In the genomic region with DNA sequence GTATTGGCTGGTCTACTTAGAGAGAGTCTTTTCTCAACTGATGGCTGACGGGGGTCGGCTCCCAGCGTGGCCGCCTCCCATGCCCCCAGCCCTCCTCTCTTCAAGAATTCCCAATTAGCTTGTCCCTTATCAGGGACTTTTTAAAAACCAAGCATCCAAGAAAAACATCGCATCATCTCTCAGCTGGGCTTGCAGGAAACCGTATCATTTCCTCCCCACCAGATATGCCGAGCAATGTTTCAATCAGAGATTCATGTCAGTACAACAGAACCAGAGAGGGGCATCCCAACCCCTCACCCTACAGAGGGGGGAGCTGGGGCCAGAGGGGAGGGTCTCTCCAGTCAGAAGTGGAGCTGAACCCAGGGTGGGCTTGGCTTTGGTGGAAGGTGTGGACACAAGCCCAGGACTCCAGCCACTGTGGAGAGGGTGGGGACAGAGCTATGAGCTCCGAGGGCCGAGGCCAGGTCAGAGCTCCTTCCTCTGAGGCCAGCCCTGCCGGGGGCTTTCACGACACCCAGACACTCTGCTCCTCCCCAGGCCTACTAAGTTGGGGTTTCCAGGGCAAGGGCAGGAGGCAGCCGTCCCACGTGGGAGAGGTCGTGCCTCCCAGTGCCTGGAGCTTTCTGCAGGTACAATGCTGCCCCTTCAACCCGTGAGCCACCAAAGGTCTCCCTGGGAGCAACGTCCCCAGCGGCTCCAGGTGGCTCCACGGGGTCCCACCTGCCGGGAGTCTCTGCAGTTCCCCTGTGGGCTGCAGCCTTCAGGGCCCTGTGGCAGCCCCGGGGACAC, we compare ENCODE assay signal across 30 cellular contexts. TPM values are rescaled to one million over a fixed set of nuclear protein-coding genes. Genes with fewer than 3 reads are reported as not detected.
DNase-seq lines count a peak whose midpoint lies in the region; FAIRE-seq and TF ChIP-seq lines count a peak whose summit lies in the region.
"Had no signal": no experiment of that assay in that cellular context is flagged by ENCODE, and none has a peak within 500 bp of the region (broad histone marks: within the 10 kb centered on the region; RNA-seq: fewer than 3 reads in every experiment).

No MANE protein-coding gene starts in this region.

- intact Hi-C loops in endothelial cell of umbilical vein (cut with micrococcal nuclease): loop anchor here (10.0 kb wide), 1 partner anchor 47 kb away; a partner anchor contains a TSS

- no peaks in the 10 kb centered on the region for H3K36me3 ChIP-seq in BLaER1
- no peaks in the 10 kb centered on the region for H3K36me3 ChIP-seq in WERI-Rb-1
- H3K36me3 ChIP-seq in endothelial cell of umbilical vein (ENCODE audit: control insufficient read depth in 2 of 2, extremely low read depth in 1 of 2, insufficient read depth in 2 of 2, low read length in 2 of 2): no peaks in the 10 kb centered on the region
- H3K36me3 ChIP-seq: MG63 had no signal

- H3K36me3 Mint-ChIP-seq in nephron progenitor cell (ENCODE audit: low read depth): no peaks in the 10 kb centered on the region

- H3K9ac ChIP-seq in BLaER1: peak overlapping the region; percentile 10; the same call in 1 of the 2 replicates
- peak overlapping the region; percentile 43 for H3K9ac ChIP-seq in endothelial cell of umbilical vein (replicated peaks; ENCODE audit: extremely low read depth, insufficient read depth, low read length)

- POLR2A ChIA-PET in endothelial cell of umbilical vein (lab: Charles Lee): no interaction called here

- FAIRE-seq in endothelial cell of umbilical vein (lab: Jason Lieb, UNC): peak; percentile 98
- FAIRE-seq: A549, G401.6, HepG2, K562, RCC 7860 had no signal

- no peak overlapping the region for H3K27ac Mint-ChIP-seq in nephron progenitor cell
- H3K27ac Mint-ChIP-seq: B cell; CD4-positive, alpha-beta T cell had no signal

- BruUV-seq in endothelial cell of umbilical vein (replicated peaks; lab: Mats Ljungman, UMichigan): no TSS peak

- H4K20me1 ChIP-seq in BLaER1: no peaks in the 10 kb centered on the region
- H4K20me1 ChIP-seq in endothelial cell of umbilical vein (replicated peaks; ENCODE audit: control insufficient read depth, extremely low read depth, insufficient read depth, low read length): no peaks in the 10 kb centered on the region

- peaks cover 38% of the 10 kb centered on the region for H3K4me1 ChIP-seq in BLaER1
- H3K4me1 ChIP-seq in endothelial cell of umbilical vein (ENCODE audit: control insufficient read depth, extremely low read depth, insufficient read depth, low read length): peaks cover 15% of the 10 kb centered on the region
- H3K4me1 ChIP-seq: A549, Caco-2 had no signal

- H3K27ac ChIP-seq in BLaER1 (peak overlapping the region; percentile 19; the same call in 1 of the 2 replicates), WERI-Rb-1 (peak overlapping the region; percentile 59), endothelial cell of umbilical vein (ENCODE audit: insufficient read depth, low read depth, low read length) (peak overlapping the region; percentile 75)
- H3K27ac ChIP-seq: A549, HL-60 had no signal

- H3K4me2 ChIP-seq in BLaER1: peak overlapping the region; percentile 61
- peak overlapping the region; percentile 90 for H3K4me2 ChIP-seq in endothelial cell of umbilical vein (ENCODE audit: insufficient read depth, low read length)
- H3K4me2 ChIP-seq: A549 had no signal

- H3K4me1 Mint-ChIP-seq in nephron progenitor cell: peaks cover 52% of the 10 kb centered on the region
- H3K4me1 Mint-ChIP-seq: B cell had no signal

- no peaks in the 10 kb centered on the region for H3K9me1 ChIP-seq in endothelial cell of umbilical vein (replicated peaks; ENCODE audit: control insufficient read depth, extremely low read depth, insufficient read depth, low read length)

- CTCF ChIA-PET in endothelial cell of umbilical vein (lab: Charles Lee): interaction anchor here (0.8 to 1.8 kb wide), 10 partner anchors 11 to 191 kb away, joined by 3 to 10 read pairs (median 4); no protein-coding TSS in a partner anchor

- peak overlapping the region; percentile 19 for H2AFZ ChIP-seq in endothelial cell of umbilical vein (ENCODE audit: low read depth, low read length)

- peak overlapping the region; percentile 49 for H3K4me3 Mint-ChIP-seq in nephron progenitor cell
- H3K4me3 Mint-ChIP-seq: B cell; CD4-positive, alpha-beta T cell had no signal

- no peak for TF ChIP-seq POLR2A in endothelial cell of umbilical vein (IDR thresholded peaks at IDR 0.05; ENCODE audit: low read depth, low read length)

- no peaks in the 10 kb centered on the region for H3K9me3 Mint-ChIP-seq in nephron progenitor cell
- H3K9me3 Mint-ChIP-seq: CD4-positive, alpha-beta T cell had no signal

- H3K9me3 ChIP-seq in BLaER1 (peaks cover under 1% of the 10 kb centered on the region; the same call in 1 of the 2 replicates), WERI-Rb-1 (ENCODE audit: severe bottlenecking) (no peaks in the 10 kb centered on the region), endothelial cell of umbilical vein (replicated peaks; ENCODE audit: control insufficient read depth, insufficient read depth, low read length) (no peaks in the 10 kb centered on the region)
- H3K9me3 ChIP-seq: A549, Caco-2, MG63 had no signal

- H3K27me3 Mint-ChIP-seq in nephron progenitor cell (ENCODE audit: low read depth, poor library complexity): peaks cover 59% of the 10 kb centered on the region
- H3K27me3 Mint-ChIP-seq: CD4-positive, alpha-beta T cell had no signal

- TF ChIP-seq CTCF in WERI-Rb-1 (IDR thresholded peaks at IDR 0.05; ENCODE audit: low read depth, low read length) (no peak), endothelial cell of umbilical vein (IDR thresholded peaks at IDR 0.05; ENCODE audit: extremely low read depth in 1 of 2, insufficient read depth in 1 of 2, low read depth in 1 of 2, low read length in 2 of 2) (no peak), nephron progenitor cell (IDR thresholded peaks at IDR 0.05) (no peak)

- H3K4me3 ChIP-seq in BLaER1: no peak overlapping the region
- H3K4me3 ChIP-seq in WERI-Rb-1 (ENCODE audit: low read depth, low read length): no peak overlapping the region
- no peak overlapping the region for H3K4me3 ChIP-seq in endothelial cell of umbilical vein (replicated peaks in 1 of 3; ENCODE audit: insufficient read depth in 1 of 3, low read depth in 1 of 3, low read length in 3 of 3)
- H3K4me3 ChIP-seq: A549, K562, MG63 had no signal

- DNase-seq in WERI-Rb-1: no peak
- peak; percentile 75 for DNase-seq in endothelial cell of umbilical vein (ENCODE audit: low read depth, low spot score)
- DNase-seq in nephron progenitor cell: peak; percentile 5
- DNase-seq in globus pallidus (ENCODE audit: low spot score): no peak
- no peak for DNase-seq in GM03348 (ENCODE audit: low spot score)
- no peak for DNase-seq in COLO668 (lab: John Stamatoyannopoulos, UW; ENCODE audit: unreplicated experiment)
- DNase-seq: Caco-2; CD4-positive, alpha-beta T cell; DMS 273 treated with DMSO at 0.1 percent for 48 hours; GOT3; HCEC 1CT; MG63; NCI-H1436; NCI-H187 treated with DMSO at 0.1 percent for 48 hours; NCI-H2107; NCI-H446 treated with DMSO at 0.1 percent for 48 hours; NCI-H526 treated with DMSO at 0.1 percent for 48 hours; OCI-M1 had no signal

- H3K79me2 ChIP-seq in endothelial cell of umbilical vein (ENCODE audit: control insufficient read depth, insufficient read depth, low read length): no peaks in the 10 kb centered on the region

- H3K27me3 ChIP-seq in BLaER1 (no peaks in the 10 kb centered on the region), WERI-Rb-1 (ENCODE audit: insufficient read depth, low read depth, severe bottlenecking) (no peaks in the 10 kb centered on the region), endothelial cell of umbilical vein (ENCODE audit: control insufficient read depth in 2 of 2, insufficient read depth in 2 of 2, low read length in 2 of 2) (peaks cover 0 to 4% of the 10 kb centered on the region in 2 experiments)

- dilution Hi-C loops in endothelial cell of umbilical vein (cut with MboI; ENCODE audit: extremely low pct_ligation_motif_present, low sequenced_read_pairs): no loop called here

TF ChIP-seq in endothelial cell of umbilical vein, 7 proteins besides CTCF, POLR2A, EP300 and RAD21:
- TF ChIP-seq JUN (IDR thresholded peaks at IDR 0.05; ENCODE audit: borderline replicate concordance, insufficient read depth, insufficient read length, low read depth): peak; percentile 21
- TF ChIP-seq EZH2 (IDR thresholded peaks at IDR 0.05; ENCODE audit: borderline replicate concordance, low read depth, low read length, severe bottlenecking): no peak
- TF ChIP-seq GATA2 (IDR thresholded peaks at IDR 0.05; ENCODE audit: insufficient read depth, insufficient read length, low read depth, low read length): peak; percentile 86
- no peak for TF ChIP-seq MYC (IDR thresholded peaks at IDR 0.05; ENCODE audit: low read depth, low read length)
- TF ChIP-seq, protein P1, sequence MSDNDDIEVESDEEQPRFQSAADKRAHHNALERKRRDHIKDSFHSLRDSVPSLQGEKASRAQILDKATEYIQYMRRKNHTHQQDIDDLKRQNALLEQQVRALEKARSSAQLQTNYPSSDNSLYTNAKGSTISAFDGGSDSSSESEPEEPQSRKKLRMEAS (IDR thresholded peaks at IDR 0.05; ENCODE audit: insufficient read depth, insufficient read length): no peak
- TF ChIP-seq FOS (IDR thresholded peaks at IDR 0.05; ENCODE audit: borderline replicate concordance, insufficient read depth, low read length): peak; percentile 54
- TF ChIP-seq POLR2AphosphoS5 (IDR thresholded peaks at IDR 0.05; ENCODE audit: insufficient read depth, low read depth, low read length): peak; percentile 70
TF ChIP-seq in endothelial cell of umbilical vein: peak in this region for 4.

RNA-seq across cellular contexts. Expression of a gene that starts 39.0 kb away (rescaled TPM):
- total RNA-seq in endothelial cell of umbilical vein: 47.4 and 49.9 TPM in 2 replicates
- 24.9 and 29.7 TPM in 2 replicates for polyA plus RNA-seq in endothelial cell of umbilical vein
- 18.2 and 24.1 TPM in 2 replicates for polyA plus RNA-seq in endothelial cell of umbilical vein (2011; cell fraction: cytosol; rRNA removed)
- 12.5 and 13.0 TPM in 2 replicates for polyA plus RNA-seq in endothelial cell of umbilical vein (2011; cell fraction: nucleus; rRNA removed)
- polyA plus RNA-seq in endothelial cell of umbilical vein (2012): 31.3 and 35.0 TPM in 2 replicates
- 16.7 and 21.1 TPM in 2 replicates for polyA minus RNA-seq in endothelial cell of umbilical vein
- polyA minus RNA-seq in endothelial cell of umbilical vein (2011; cell fraction: cytosol; rRNA and poly(A)+ RNA removed): 60.3 TPM
- 7.1 and 13.8 TPM in 2 replicates for polyA minus RNA-seq in endothelial cell of umbilical vein (2011; cell fraction: nucleus; rRNA and poly(A)+ RNA removed)

RNA-seq across cellular contexts. Expression of a gene that starts 47.3 kb away (rescaled TPM):
- total RNA-seq in endothelial cell of umbilical vein: not detected in 2 replicates
- not detected in 2 replicates for polyA plus RNA-seq in endothelial cell of umbilical vein
- polyA plus RNA-seq in endothelial cell of umbilical vein (2011; cell fraction: cytosol; rRNA removed): not detected in 2 replicates
- polyA plus RNA-seq in endothelial cell of umbilical vein (2011; cell fraction: nucleus; rRNA removed): not detected in 2 replicates
- not detected in 2 replicates for polyA plus RNA-seq in endothelial cell of umbilical vein (2012)
- polyA minus RNA-seq in endothelial cell of umbilical vein: not detected in 2 replicates
- polyA minus RNA-seq in endothelial cell of umbilical vein (2011; cell fraction: cytosol; rRNA and poly(A)+ RNA removed): not detected
- not detected in 2 replicates for polyA minus RNA-seq in endothelial cell of umbilical vein (2011; cell fraction: nucleus; rRNA and poly(A)+ RNA removed)
- total RNA-seq: Daoy, HepG2, HT-29, LHCN-M2, SK-MEL-5 had no signal
- polyA plus RNA-seq: HepG2, K562 had no signal

Comparison
In these comparisons a context has a peak if more than half of its experiments do, and no peak if none do; other contexts are left out.
1. H3K27ac ChIP-seq: peak in every context shown above with its lines; median percentile 75 in endothelial cell of umbilical vein; 59 in WERI-Rb-1; 19 in BLaER1.
2. DNase-seq: peak in endothelial cell of umbilical vein (single experiment) and nephron progenitor cell (single experiment); none in WERI-Rb-1 (single experiment), globus pallidus (single experiment), GM03348 (single experiment) and COLO668 (single experiment).